In genomic region chr6:15090145-15090579, GRCh38 we compare ENCODE assay signal across 1 cellular context.
TF ChIP-seq lines count a peak whose summit lies in the region.

No MANE protein-coding gene starts in this region.

TF ChIP-seq in K562, 482 proteins besides CTCF, POLR2A, EP300 and RAD21 (continued from another document):
- TF ChIP-seq, protein P1, sequence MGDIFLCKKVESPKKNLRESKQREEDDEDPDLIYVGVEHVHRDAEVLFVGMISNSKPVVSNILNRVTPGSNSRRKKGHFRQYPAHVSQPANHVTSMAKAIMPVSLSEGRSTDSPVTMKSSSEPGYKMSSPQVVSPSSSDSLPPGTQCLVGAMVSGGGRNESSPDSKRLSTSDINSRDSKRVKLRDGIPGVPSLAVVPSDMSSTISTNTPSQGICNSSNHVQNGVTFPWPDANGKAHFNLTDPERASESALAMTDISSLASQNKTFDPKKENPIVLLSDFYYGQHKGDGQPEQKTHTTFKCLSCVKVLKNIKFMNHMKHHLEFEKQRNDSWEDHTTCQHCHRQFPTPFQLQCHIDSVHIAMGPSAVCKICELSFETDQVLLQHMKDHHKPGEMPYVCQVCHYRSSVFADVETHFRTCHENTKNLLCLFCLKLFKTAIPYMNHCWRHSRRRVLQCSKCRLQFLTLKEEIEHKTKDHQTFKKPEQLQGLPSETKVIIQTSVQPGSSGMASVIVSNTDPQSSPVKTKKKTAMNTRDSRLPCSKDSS (IDR thresholded peaks at IDR 0.05; ENCODE audit: low read depth, partially characterized antibody): no peak
- TF ChIP-seq EHMT2 (IDR thresholded peaks at IDR 0.05): no peak
- peak; percentile 75 for TF ChIP-seq ELF2 (CRISPR knock-in tag; IDR thresholded peaks at IDR 0.05)
- peak; percentile 8 for TF ChIP-seq ZFP36 (IDR thresholded peaks at IDR 0.05; ENCODE audit: low read depth, low read length, partially characterized antibody)
- TF ChIP-seq TCFL5 (CRISPR knock-in tag; conservative IDR thresholded peaks at IDR 0.05): no peak
- TF ChIP-seq STAT5A (IDR thresholded peaks at IDR 0.05; ENCODE audit: borderline replicate concordance, low read length): no peak
- no peak for TF ChIP-seq RFX5 (IDR thresholded peaks at IDR 0.05; ENCODE audit: low read depth, low read length)
- no peak for TF ChIP-seq MXI1 (IDR thresholded peaks at IDR 0.05; ENCODE audit: low read depth, low read length)
- no peak for TF ChIP-seq RBBP5 (IDR thresholded peaks at IDR 0.05; ENCODE audit: borderline replicate concordance, insufficient read depth, low read length, poor library complexity, severe bottlenecking)
- TF ChIP-seq ARNT (IDR thresholded peaks at IDR 0.05): 0 out of 4 replicates have a peak, but pooled peaks of 1 of the 2 experiments have one; percentile 11
- TF ChIP-seq RFX1 (IDR thresholded peaks at IDR 0.05): peak; percentile 24; the same call in 1 of the 2 replicates
- 0 out of 4 replicates have a peak, but pooled peaks of 1 of the 2 experiments have one; percentile 57 for TF ChIP-seq SIN3A (IDR thresholded peaks at IDR 0.05; ENCODE audit: borderline replicate concordance in 2 of 2, control insufficient read depth in 1 of 2, low read depth in 2 of 2, low read length in 2 of 2)
- TF ChIP-seq, protein P2, sequence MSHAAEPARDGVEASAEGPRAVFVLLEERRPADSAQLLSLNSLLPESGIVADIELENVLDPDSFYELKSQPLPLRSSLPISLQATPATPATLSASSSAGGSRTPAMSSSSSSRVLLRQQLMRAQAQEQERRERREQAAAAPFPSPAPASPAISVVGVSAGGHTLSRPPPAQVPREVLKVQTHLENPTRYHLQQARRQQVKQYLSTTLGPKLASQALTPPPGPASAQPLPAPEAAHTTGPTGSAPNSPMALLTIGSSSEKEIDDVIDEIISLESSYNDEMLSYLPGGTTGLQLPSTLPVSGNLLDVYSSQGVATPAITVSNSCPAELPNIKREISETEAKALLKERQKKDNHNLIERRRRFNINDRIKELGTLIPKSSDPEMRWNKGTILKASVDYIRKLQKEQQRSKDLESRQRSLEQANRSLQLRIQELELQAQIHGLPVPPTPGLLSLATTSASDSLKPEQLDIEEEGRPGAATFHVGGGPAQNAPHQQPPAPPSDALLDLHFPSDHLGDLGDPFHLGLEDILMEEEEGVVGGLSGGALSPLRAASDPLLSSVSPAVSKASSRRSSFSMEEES (CRISPR knock-in tag; IDR thresholded peaks at IDR 0.05): peak; percentile 8
- no peak for TF ChIP-seq SP2 (IDR thresholded peaks at IDR 0.05; ENCODE audit: extremely low read depth, low read depth, low read length, poor library complexity, severe bottlenecking)
- peak; percentile 7; the same call in 1 of the 2 replicates for TF ChIP-seq MBD2 (IDR thresholded peaks at IDR 0.05; ENCODE audit: borderline replicate concordance, low read depth)
- TF ChIP-seq, protein P3, sequence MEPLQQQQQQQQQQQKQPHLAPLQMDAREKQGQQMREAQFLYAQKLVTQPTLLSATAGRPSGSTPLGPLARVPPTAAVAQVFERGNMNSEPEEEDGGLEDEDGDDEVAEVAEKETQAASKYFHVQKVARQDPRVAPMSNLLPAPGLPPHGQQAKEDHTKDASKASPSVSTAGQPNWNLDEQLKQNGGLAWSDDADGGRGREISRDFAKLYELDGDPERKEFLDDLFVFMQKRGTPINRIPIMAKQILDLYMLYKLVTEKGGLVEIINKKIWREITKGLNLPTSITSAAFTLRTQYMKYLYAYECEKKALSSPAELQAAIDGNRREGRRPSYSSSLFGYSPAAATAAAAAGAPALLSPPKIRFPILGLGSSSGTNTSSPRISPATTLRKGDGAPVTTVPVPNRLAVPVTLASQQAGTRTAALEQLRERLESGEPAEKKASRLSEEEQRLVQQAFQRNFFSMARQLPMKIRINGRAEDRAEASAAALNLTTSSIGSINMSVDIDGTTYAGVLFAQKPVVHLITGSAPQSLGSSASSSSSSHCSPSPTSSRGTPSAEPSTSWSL (CRISPR knock-in tag; IDR thresholded peaks at IDR 0.05; ENCODE audit: borderline replicate concordance): no peak
- no peak for TF ChIP-seq ZNF12 (CRISPR knock-in tag; IDR thresholded peaks at IDR 0.05)
- TF ChIP-seq ZNF140 (CRISPR knock-in tag; IDR thresholded peaks at IDR 0.05): 0 out of 2 replicates have a peak, but pooled peaks have one; percentile 6
- TF ChIP-seq, protein P4, sequence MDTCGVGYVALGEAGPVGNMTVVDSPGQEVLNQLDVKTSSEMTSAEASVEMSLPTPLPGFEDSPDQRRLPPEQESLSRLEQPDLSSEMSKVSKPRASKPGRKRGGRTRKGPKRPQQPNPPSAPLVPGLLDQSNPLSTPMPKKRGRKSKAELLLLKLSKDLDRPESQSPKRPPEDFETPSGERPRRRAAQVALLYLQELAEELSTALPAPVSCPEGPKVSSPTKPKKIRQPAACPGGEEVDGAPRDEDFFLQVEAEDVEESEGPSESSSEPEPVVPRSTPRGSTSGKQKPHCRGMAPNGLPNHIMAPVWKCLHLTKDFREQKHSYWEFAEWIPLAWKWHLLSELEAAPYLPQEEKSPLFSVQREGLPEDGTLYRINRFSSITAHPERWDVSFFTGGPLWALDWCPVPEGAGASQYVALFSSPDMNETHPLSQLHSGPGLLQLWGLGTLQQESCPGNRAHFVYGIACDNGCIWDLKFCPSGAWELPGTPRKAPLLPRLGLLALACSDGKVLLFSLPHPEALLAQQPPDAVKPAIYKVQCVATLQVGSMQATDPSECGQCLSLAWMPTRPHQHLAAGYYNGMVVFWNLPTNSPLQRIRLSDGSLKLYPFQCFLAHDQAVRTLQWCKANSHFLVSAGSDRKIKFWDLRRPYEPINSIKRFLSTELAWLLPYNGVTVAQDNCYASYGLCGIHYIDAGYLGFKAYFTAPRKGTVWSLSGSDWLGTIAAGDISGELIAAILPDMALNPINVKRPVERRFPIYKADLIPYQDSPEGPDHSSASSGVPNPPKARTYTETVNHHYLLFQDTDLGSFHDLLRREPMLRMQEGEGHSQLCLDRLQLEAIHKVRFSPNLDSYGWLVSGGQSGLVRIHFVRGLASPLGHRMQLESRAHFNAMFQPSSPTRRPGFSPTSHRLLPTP (IDR thresholded peaks at IDR 0.05; ENCODE audit: borderline replicate concordance, extremely low read depth, insufficient read length): no peak
- TF ChIP-seq ZNF445 (CRISPR knock-in tag; IDR thresholded peaks at IDR 0.05; ENCODE audit: low read depth): no peak
- TF ChIP-seq VEZF1 (CRISPR knock-in tag; IDR thresholded peaks at IDR 0.05): peak; percentile 41; the same call in 1 of the 2 replicates
- TF ChIP-seq BRD4 (IDR thresholded peaks at IDR 0.05): no peak
- peak; percentile 39; the same call in 1 of the 2 replicates for TF ChIP-seq ETV1 (tag; conservative IDR thresholded peaks at IDR 0.05; ENCODE audit: low read depth)
